ENCODE assay signal across 25 cellular contexts in the genomic region with DNA sequence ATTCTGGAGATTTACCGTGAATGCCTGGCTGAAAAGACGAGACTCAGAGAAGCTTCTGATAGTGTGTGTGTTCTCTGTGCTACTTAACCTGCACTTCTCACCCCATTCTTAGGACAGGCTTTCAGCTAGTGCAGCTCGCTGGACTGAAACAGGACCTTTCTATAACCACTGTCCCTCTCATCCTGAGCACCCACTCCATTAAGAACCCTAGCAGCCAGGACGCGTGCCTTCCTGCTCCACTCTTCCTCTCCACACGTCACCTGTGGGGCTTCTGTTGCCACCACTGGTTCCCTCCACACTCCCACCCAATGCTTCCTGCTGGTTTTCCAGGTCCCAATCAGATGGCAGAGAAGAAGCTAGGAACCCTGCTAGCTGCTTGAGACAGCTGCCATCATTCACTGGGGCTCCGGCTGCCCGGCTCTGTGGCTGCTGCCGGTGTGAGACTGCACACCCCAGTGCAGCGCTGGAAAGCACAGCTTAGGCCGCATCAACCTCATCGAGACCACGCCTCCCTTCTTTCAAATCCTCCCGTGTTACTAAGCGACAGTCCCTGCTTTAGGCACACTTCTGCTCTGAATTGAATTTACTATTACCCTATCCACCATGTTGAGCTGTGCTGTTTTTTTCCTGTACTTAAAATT. TPM values are rescaled to one million over a fixed set of nuclear protein-coding genes. Genes with fewer than 3 reads are reported as not detected.
DNase-seq lines count a peak whose midpoint lies in the region; ATAC-seq and TF ChIP-seq lines count a peak whose summit lies in the region.
"Had no signal": no experiment of that assay in that cellular context is flagged by ENCODE, and none has a peak within 500 bp of the region (broad histone marks: within the 10 kb centered on the region; RNA-seq: fewer than 3 reads in every experiment).

No MANE protein-coding gene starts in this region.

- H3K36me3 ChIP-seq in WERI-Rb-1 (no peaks in the 10 kb centered on the region), neutrophil (peaks cover 11% of the 10 kb centered on the region), Caco-2 (ENCODE audit: control insufficient read depth, insufficient read depth, low read length) (peaks cover 1% of the 10 kb centered on the region; the same call in 1 of the 2 replicates)
- H3K36me3 ChIP-seq: colonic mucosa, Peyer's patch, upper lobe of left lung had no signal

- no peak overlapping the region for H3K4me3 ChIP-seq in WERI-Rb-1 (ENCODE audit: low read depth, low read length)
- no peak overlapping the region for H3K4me3 ChIP-seq in neutrophil (ENCODE audit: low read depth in 1 of 2, low read length in 1 of 2)
- no peak overlapping the region for H3K4me3 ChIP-seq in Caco-2 (ENCODE audit: low read depth, low read length)
- H3K4me3 ChIP-seq: colonic mucosa, HAP-1, mucosa of descending colon, Peyer's patch, SK-N-MC, spleen, stomach, upper lobe of left lung had no signal

- H3K4me3 Mint-ChIP-seq in glutamatergic neuron (ENCODE audit: unreplicated experiment) (no peak overlapping the region), Caco-2 (ENCODE audit: unreplicated experiment) (no peak overlapping the region)
- H3K4me3 Mint-ChIP-seq: activated CD4-positive, alpha-beta T cell treated with anti-CD3 and anti-CD28 coated beads, Interleukin-2, amount 10 ng/mL, durations not matched to agents 7 days and 5 days; activated naive CD8-positive, alpha-beta T cell treated with anti-CD3 and anti-CD28 coated beads, Interleukin-2, amount 10 ng/mL, durations not matched to agents 7 days and 5 days; B cell had no signal

- DNase-seq in DMS53 (lab: John Stamatoyannopoulos, UW) (peak; percentile 15), DMS53 treated with DMSO at 0.1 percent for 48 hours (lab: John Stamatoyannopoulos, UW; ENCODE audit: unreplicated experiment) (no peak), WERI-Rb-1 (peak; percentile 46), glutamatergic neuron (no peak), pons (ENCODE audit: low spot score) (no peak), Caco-2 (no peak)
- DNase-seq: activated CD4-positive, alpha-beta T cell treated with anti-CD3 and anti-CD28 coated beads, Interleukin-2, amount 10 ng/mL, durations not matched to agents 7 days and 5 days; activated naive CD8-positive, alpha-beta T cell treated with anti-CD3 and anti-CD28 coated beads, Interleukin-2, amount 10 ng/mL, durations not matched to agents 7 days and 5 days; Calu3; colonic mucosa; mucosa of descending colon; NCI-H1436; NCI-H510A; NK-92 treated with Interleukin-12 subunit alpha and Interleukin-12 subunit beta, amount 100 ng/mL, for 24 hours; Peyer's patch; spleen; stomach; T-helper 2 cell had no signal

- H3K27ac ChIP-seq in WERI-Rb-1 = no peak overlapping the region
- peak overlapping the region; percentile 80 for H3K27ac ChIP-seq in neutrophil
- H3K27ac ChIP-seq: 22Rv1, colonic mucosa, Peyer's patch, SK-N-MC had no signal

- peak overlapping the region; percentile 72 for H3K27ac Mint-ChIP-seq in glutamatergic neuron (ENCODE audit: unreplicated experiment)
- H3K27ac Mint-ChIP-seq in Caco-2 (ENCODE audit: unreplicated experiment) = no peak overlapping the region
- H3K27ac Mint-ChIP-seq: activated CD4-positive, alpha-beta T cell treated with anti-CD3 and anti-CD28 coated beads, Interleukin-2, amount 10 ng/mL, durations not matched to agents 7 days and 5 days; activated naive CD8-positive, alpha-beta T cell treated with anti-CD3 and anti-CD28 coated beads, Interleukin-2, amount 10 ng/mL, durations not matched to agents 7 days and 5 days; B cell had no signal

- intact Hi-C loops in Caco-2 (cut with micrococcal nuclease; ENCODE audit: unreplicated experiment) = no loop called here

- BruUV-seq in Caco-2 (replicated peaks; lab: Mats Ljungman, UMichigan) = no TSS peak

- H3K9me3 Mint-ChIP-seq in glutamatergic neuron (ENCODE audit: unreplicated experiment) (no peaks in the 10 kb centered on the region), Caco-2 (ENCODE audit: unreplicated experiment) (no peaks in the 10 kb centered on the region)
- H3K9me3 Mint-ChIP-seq: activated CD4-positive, alpha-beta T cell treated with anti-CD3 and anti-CD28 coated beads, Interleukin-2, amount 10 ng/mL, durations not matched to agents 7 days and 5 days; activated naive CD8-positive, alpha-beta T cell treated with anti-CD3 and anti-CD28 coated beads, Interleukin-2, amount 10 ng/mL, durations not matched to agents 7 days and 5 days had no signal

- no peaks in the 10 kb centered on the region for H3K27me3 Mint-ChIP-seq in glutamatergic neuron (ENCODE audit: unreplicated experiment)
- H3K27me3 Mint-ChIP-seq in Caco-2 (ENCODE audit: insufficient read depth, unreplicated experiment) = no peaks in the 10 kb centered on the region
- H3K27me3 Mint-ChIP-seq: activated CD4-positive, alpha-beta T cell treated with anti-CD3 and anti-CD28 coated beads, Interleukin-2, amount 10 ng/mL, durations not matched to agents 7 days and 5 days; activated naive CD8-positive, alpha-beta T cell treated with anti-CD3 and anti-CD28 coated beads, Interleukin-2, amount 10 ng/mL, durations not matched to agents 7 days and 5 days; B cell had no signal

- peaks cover 17% of the 10 kb centered on the region for H3K4me1 Mint-ChIP-seq in glutamatergic neuron (ENCODE audit: low read depth, unreplicated experiment)
- no peaks in the 10 kb centered on the region for H3K4me1 Mint-ChIP-seq in Caco-2 (ENCODE audit: low read depth, unreplicated experiment)
- H3K4me1 Mint-ChIP-seq: activated CD4-positive, alpha-beta T cell treated with anti-CD3 and anti-CD28 coated beads, Interleukin-2, amount 10 ng/mL, durations not matched to agents 7 days and 5 days; activated naive CD8-positive, alpha-beta T cell treated with anti-CD3 and anti-CD28 coated beads, Interleukin-2, amount 10 ng/mL, durations not matched to agents 7 days and 5 days; B cell had no signal

- POLR2A ChIA-PET in Caco-2 (lab: Charles Lee) = no interaction called here

- H3K9me3 ChIP-seq in WERI-Rb-1 (ENCODE audit: severe bottlenecking) (no peaks in the 10 kb centered on the region), neutrophil (no peaks in the 10 kb centered on the region), Caco-2 (no peaks in the 10 kb centered on the region)
- H3K9me3 ChIP-seq: colonic mucosa, HAP-1, mucosa of descending colon, Peyer's patch, spleen, stomach, upper lobe of left lung had no signal

- no peak for TF ChIP-seq CTCF in WERI-Rb-1 (IDR thresholded peaks at IDR 0.05; ENCODE audit: low read depth, low read length)
- no peak for TF ChIP-seq CTCF in glutamatergic neuron (IDR thresholded peaks at IDR 0.05; ENCODE audit: partially characterized antibody, unreplicated experiment)
- TF ChIP-seq CTCF in neutrophil (IDR thresholded peaks at IDR 0.05) = no peak
- TF ChIP-seq CTCF in Caco-2 (IDR thresholded peaks at IDR 0.05; ENCODE audit: insufficient read depth in 1 of 2, low read depth in 1 of 2, low read length in 1 of 2, severe bottlenecking in 1 of 2, unreplicated experiment in 1 of 2) = no peak

- peaks cover 18 to 31% of the 10 kb centered on the region in 2 experiments for H3K4me1 ChIP-seq in neutrophil (ENCODE audit: control insufficient read depth in 1 of 2, insufficient read depth in 1 of 2, low read depth in 1 of 2, low read length in 1 of 2)
- no peaks in the 10 kb centered on the region for H3K4me1 ChIP-seq in Caco-2
- H3K4me1 ChIP-seq: colonic mucosa, Peyer's patch had no signal

- H3K36me3 Mint-ChIP-seq in glutamatergic neuron (ENCODE audit: unreplicated experiment) (peaks cover 17% of the 10 kb centered on the region), Caco-2 (ENCODE audit: insufficient read depth, unreplicated experiment) (no peaks in the 10 kb centered on the region)

- H3K27me3 ChIP-seq in WERI-Rb-1 (ENCODE audit: insufficient read depth, low read depth, severe bottlenecking) (no peaks in the 10 kb centered on the region), neutrophil (no peaks in the 10 kb centered on the region), Caco-2 (replicated peaks; ENCODE audit: control insufficient read depth, insufficient read depth, low read length) (no peaks in the 10 kb centered on the region)
- H3K27me3 ChIP-seq: colonic mucosa, Peyer's patch, spleen, stomach, upper lobe of left lung had no signal

- ATAC-seq in GM19328 (IDR thresholded peaks at IDR 0.05; ENCODE audit: unreplicated experiment) = no peak

- CTCF ChIA-PET in Caco-2 (lab: Charles Lee) = no interaction called here

RNA-seq across cellular contexts. Expression of a gene that starts 44.0 kb away (rescaled TPM):
- total RNA-seq in glutamatergic neuron (ENCODE audit: unreplicated experiment) (104 TPM), Caco-2 (2022) (30.2 and 34.5 TPM in 2 replicates)

Comparison
In these comparisons a context has a peak if more than half of its experiments do, and no peak if none do; other contexts are left out.
1. DNase-seq: peak in DMS53 (single experiment) and WERI-Rb-1 (single experiment); none in DMS53 treated with DMSO at 0.1 percent for 48 hours (single experiment), glutamatergic neuron (single experiment), pons (single experiment) and Caco-2 (0 of 2).